Comparison of ENCODE assay signal across 15 cellular contexts in the genomic region with DNA sequence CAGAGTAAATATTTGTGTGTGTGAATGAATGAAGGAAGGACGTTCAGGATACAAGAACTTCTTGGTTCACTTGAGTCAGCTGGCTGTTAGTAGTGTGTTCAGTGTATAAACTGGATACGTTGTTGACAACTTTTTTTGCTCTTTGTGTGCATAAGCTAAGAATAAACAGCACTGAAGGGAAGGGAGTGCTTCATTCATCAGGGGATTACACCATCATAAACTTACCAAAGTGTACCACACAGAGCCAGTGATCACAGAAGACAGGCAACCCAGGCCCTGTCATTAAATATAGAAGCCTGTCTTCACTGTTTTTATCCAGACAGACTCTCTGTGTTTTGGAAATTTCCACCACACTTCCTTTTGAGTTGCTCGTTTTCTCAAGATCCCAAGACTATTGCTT.
"Had no signal": no experiment of that assay in that cellular context is flagged by ENCODE, and none has a peak within 500 bp of the region (broad histone marks: within the 10 kb centered on the region; RNA-seq: fewer than 3 reads in every experiment).

No MANE protein-coding gene starts in this region.

- H3K27me3 ChIP-seq: colonic mucosa, esophagus muscularis mucosa, ovary, SJSA1, tibial nerve had no signal

- H3K4me3 ChIP-seq: colonic mucosa, esophagus muscularis mucosa, ovary, SJSA1, tibial nerve had no signal

- H3K9me3 ChIP-seq: colonic mucosa, esophagus muscularis mucosa, ovary, SJSA1, tibial nerve had no signal

- H3K27ac ChIP-seq: colonic mucosa, foreskin keratinocyte, ovary, SJSA1 had no signal

- DNase-seq: activated CD4-positive, alpha-beta memory T cell treated with anti-CD3 and anti-CD28 coated beads, Interleukin-2, amount 10 ng/mL, durations not matched to agents 7 days and 5 days; activated CD4-positive, alpha-beta T cell treated with anti-CD3 and anti-CD28 coated beads for 4 hours; activated gamma-delta T cell treated with Interleukin-2 at 50 U/mL for 16 hours; activated T-cell treated with anti-CD3 and anti-CD28 coated beads, Interleukin-2, amount 50 U/mL, for 4 hours; amniotic stem cell; colonic mucosa; foreskin keratinocyte; head of caudate nucleus; ovary; stimulated activated CD4-positive, alpha-beta T cell treated with anti-CD3 and anti-CD28 coated beads, Interleukin-4, amount 100 ng/mL, for 1 hour; stimulated activated naive CD4-positive, alpha-beta T cell; T-helper 2 cell had no signal

- H3K36me3 ChIP-seq: colonic mucosa, esophagus muscularis mucosa, ovary, SJSA1, tibial nerve had no signal

- ATAC-seq: activated T-cell treated with anti-CD3 and anti-CD28 coated beads, Interleukin-2, amount 50 U/mL, for 4 hours; foreskin keratinocyte had no signal

- H3K4me1 ChIP-seq: foreskin keratinocyte had no signal
